Comparison of ENCODE assay signal across 1 cellular context in the genomic region with DNA sequence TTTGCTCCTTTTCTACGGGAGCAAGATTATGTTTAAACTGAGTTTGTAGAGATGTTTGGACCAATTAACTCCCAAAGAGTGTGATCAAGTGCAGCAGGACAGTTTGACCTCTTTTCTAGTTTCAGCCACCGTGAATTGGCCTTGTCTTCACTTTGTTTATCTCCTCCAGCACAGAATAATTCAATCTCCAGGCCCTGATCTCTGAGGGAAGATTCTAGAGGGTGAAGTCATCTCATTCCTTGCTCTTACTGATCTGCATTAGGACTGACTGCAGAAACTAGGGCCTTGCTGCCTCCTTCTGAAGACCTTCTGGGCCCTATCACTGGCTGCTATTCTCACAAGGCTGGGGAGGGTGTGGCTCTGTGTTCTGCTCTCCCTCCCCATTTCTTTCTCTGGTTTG.
TF ChIP-seq lines count a peak whose summit lies in the region.

No MANE protein-coding gene starts in this region.

TF ChIP-seq in IMR-90, 13 proteins besides CTCF, POLR2A, EP300 and RAD21:
- TF ChIP-seq ELK1 (IDR thresholded peaks at IDR 0.05; ENCODE audit: borderline replicate concordance, low read depth, low read length) (no peak), FOS (IDR thresholded peaks at IDR 0.05; ENCODE audit: low read depth, low read length) (no peak), CHD1 (IDR thresholded peaks at IDR 0.05; ENCODE audit: low read depth, low read length) (no peak), CEBPB (IDR thresholded peaks at IDR 0.05; ENCODE audit: low read depth, low read length) (no peak), RFX5 (IDR thresholded peaks at IDR 0.05; ENCODE audit: low read depth, low read length) (no peak), USF2 (IDR thresholded peaks at IDR 0.05; ENCODE audit: low read depth, low read length) (no peak), SMC3 (IDR thresholded peaks at IDR 0.05; ENCODE audit: low read depth, low read length) (no peak), BHLHE40 (IDR thresholded peaks at IDR 0.05; ENCODE audit: low read depth, low read length) (no peak), MAZ (IDR thresholded peaks at IDR 0.05; ENCODE audit: borderline replicate concordance, low read depth, low read length) (no peak), MXI1 (IDR thresholded peaks at IDR 0.05; ENCODE audit: borderline replicate concordance, low read depth, low read length) (no peak), MAFK (IDR thresholded peaks at IDR 0.05; ENCODE audit: low read depth, low read length) (no peak), RCOR1 (IDR thresholded peaks at IDR 0.05; ENCODE audit: insufficient replicate concordance, low read length) (no peak), NFE2L2 (IDR thresholded peaks at IDR 0.05; ENCODE audit: low read depth, low read length) (no peak)
